In the genomic region with DNA sequence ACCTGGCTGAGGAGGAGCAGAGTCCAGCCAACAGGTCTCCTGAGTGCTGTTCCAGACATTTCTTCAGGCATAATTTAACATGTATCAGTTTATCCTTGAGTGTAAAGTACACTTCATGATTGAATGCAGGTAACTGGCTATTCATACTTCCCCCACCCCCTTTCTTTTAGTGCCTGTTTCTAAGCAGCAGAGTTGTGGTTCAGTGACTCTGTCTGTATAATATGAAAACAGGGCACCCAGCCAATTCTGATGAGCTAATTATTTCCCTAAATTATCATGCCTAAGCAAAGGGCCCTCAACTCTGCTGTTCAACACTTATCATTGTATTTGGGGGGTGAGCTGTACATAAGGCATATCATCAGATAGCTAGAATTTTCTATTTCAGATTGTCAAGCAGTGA, we compare ENCODE assay signal across 8 cellular contexts. TPM values are rescaled to one million over a fixed set of nuclear protein-coding genes. Genes with fewer than 3 reads are reported as not detected.
A peak's percentile ranks its signal among the peaks of the same experiment; 100 is the strongest.
DNase-seq lines count a peak whose midpoint lies in the region; ATAC-seq, FAIRE-seq and TF ChIP-seq lines count a peak whose summit lies in the region.

No MANE protein-coding gene starts in this region.

- no peaks in the 10 kb centered on the region for H3K36me3 ChIP-seq in pancreas
- no peaks in the 10 kb centered on the region for H3K36me3 ChIP-seq in uterus

- TF ChIP-seq CTCF in pancreas (IDR thresholded peaks at IDR 0.05) (no peak), uterus (IDR thresholded peaks at IDR 0.05) (no peak)

- intact Hi-C loops in pancreas (cut with DNase I) (no loop called here), uterus (cut with DNase I; ENCODE audit: low total_unique reads) (no loop called here)

- FAIRE-seq in pancreas (lab: Jason Lieb, UNC), result no peak

- H3K4me3 ChIP-seq in pancreas (no peak overlapping the region), uterus (no peak overlapping the region)

- ATAC-seq in GM18861 (IDR thresholded peaks at IDR 0.05; ENCODE audit: unreplicated experiment) (peak; percentile 48), pancreas (peak; percentile 70 to 80 (median 74)), HG02610 (IDR thresholded peaks at IDR 0.05; ENCODE audit: unreplicated experiment) (no peak)

- H3K9me3 ChIP-seq in pancreas (no peaks in the 10 kb centered on the region), uterus (no peaks in the 10 kb centered on the region)

- DNase-seq in AG08395 (ENCODE audit: low spot score), result peak; percentile 48
- peak; percentile 94 for DNase-seq in NCI-H2029 (lab: John Stamatoyannopoulos, UW)
- DNase-seq in amniotic epithelial cell (ENCODE audit: low read depth), result peak; percentile 85
- DNase-seq in pancreas, result peak in 1 of 6 donors; percentile 51
- no peak for DNase-seq in uterus
- no peak for DNase-seq in foreskin melanocyte

- peak overlapping the region in 2 of 4 donors; percentile 32 to 44 for H3K27ac ChIP-seq in pancreas
- H3K27ac ChIP-seq in uterus, result no peak overlapping the region

- H3K4me1 ChIP-seq in pancreas (peaks cover 0 to 14% (median 12%) of the 10 kb centered on the region in 3 donors), uterus (no peaks in the 10 kb centered on the region)

- no peak for TF ChIP-seq POLR2A in uterus (IDR thresholded peaks at IDR 0.05)

- H3K27me3 ChIP-seq in pancreas (no peaks in the 10 kb centered on the region), uterus (no peaks in the 10 kb centered on the region)

RNA-seq across cellular contexts. Expression of a gene that starts 51.9 kb away (rescaled TPM):
- total RNA-seq in pancreas (10 to 100 TPM in 1 of 6 donors, 1 to 10 TPM in 5; 5.8 to 12.9 (median 6.2) TPM), uterus (10 to 100 TPM in 3 of 4 donors, 1 to 10 TPM in 1; 4.1 to 14.8 (median 11.1) TPM)
- polyA plus RNA-seq in pancreas, result 1 to 10 TPM; 3.6 to 6.6 TPM

Comparison
In these comparisons a context has a peak if more than half of its experiments do, and no peak if none do; other contexts are left out.
1. DNase-seq: peak in AG08395 (single experiment), NCI-H2029 (single experiment) and amniotic epithelial cell (single experiment); none in uterus (0 of 2) and foreskin melanocyte (single experiment).